17 cellular contexts compared by ENCODE assay signal in genomic region chr20:57162253-57162652, GRCh38.
DNase-seq lines count a peak whose midpoint lies in the region; ATAC-seq and TF ChIP-seq lines count a peak whose summit lies in the region.
"Had no signal": no experiment of that assay in that cellular context is flagged by ENCODE, and none has a peak within 500 bp of the region (broad histone marks: within the 10 kb centered on the region; RNA-seq: fewer than 3 reads in every experiment).

No MANE protein-coding gene starts in this region.

- no peak overlapping the region for H3K9ac ChIP-seq in smooth muscle cell (ENCODE audit: low read depth)
- H3K9ac ChIP-seq: SK-N-SH had no signal

- H3K9me3 ChIP-seq in smooth muscle cell (replicated peaks; ENCODE audit: low read depth): no peaks in the 10 kb centered on the region
- H3K9me3 ChIP-seq: SK-N-SH had no signal

- H3K4me2 ChIP-seq in smooth muscle cell: no peak overlapping the region
- H3K4me2 ChIP-seq: SK-N-SH had no signal

- H3K27me3 ChIP-seq in smooth muscle cell (ENCODE audit: low read depth): no peaks in the 10 kb centered on the region

- DNase-seq in Right ventricle myocardium inferior (ENCODE audit: missing footprints) (no peak), cardiac septum (ENCODE audit: low spot score) (no peak), left ventricle myocardium superior (peak; percentile 67), T-helper 9 cell (no peak), smooth muscle cell (lab: John Stamatoyannopoulos, UW; ENCODE audit: unreplicated experiment) (no peak)
- DNase-seq: DMS153, KBM-7, MV-4-11, NCI-H1105, NCI-H1436 treated with DMSO at 0.1 percent for 48 hours, NCI-H187 treated with DMSO at 0.1 percent for 48 hours, NCI-H526 treated with DMSO at 0.1 percent for 48 hours, SK-N-SH had no signal

- H3K4me3 ChIP-seq in smooth muscle cell: no peak overlapping the region

- intact Hi-C loops in Right ventricle myocardium inferior (cut with DNase I) (loop anchor here (2.0 to 5.0 kb wide), 2 partner anchors 70 to 99 kb away; no protein-coding TSS in a partner anchor), cardiac septum (cut with DNase I) (no loop called here), left ventricle myocardium superior (cut with micrococcal nuclease) (loop anchor here (10.0 kb wide), 1 partner anchor 93 kb away; no protein-coding TSS in a partner anchor)

- H3F3A ChIP-seq in smooth muscle cell (ENCODE audit: low read depth): no peaks in the 10 kb centered on the region

- H3K79me2 ChIP-seq in smooth muscle cell (ENCODE audit: low read depth): no peaks in the 10 kb centered on the region

- ATAC-seq in Right ventricle myocardium inferior (peak; percentile 83), esophagus mucosa (peak; percentile 27), left ventricle myocardium superior (peak; percentile 70), GM18505 (IDR thresholded peaks at IDR 0.05; ENCODE audit: unreplicated experiment) (no peak)
- ATAC-seq: Panc1 had no signal

- no peak overlapping the region for H3K27ac ChIP-seq in smooth muscle cell (ENCODE audit: low read depth)
- H3K27ac ChIP-seq: RWPE1 had no signal

- H3K36me3 ChIP-seq in smooth muscle cell (ENCODE audit: low read depth): no peaks in the 10 kb centered on the region

- no peak overlapping the region for H2AFZ ChIP-seq in smooth muscle cell (ENCODE audit: low read depth)

- WGBS in smooth muscle cell (ENCODE audit: low lambda C conversion rate): 89% methylated on average over 7 of the region's 7 CpGs

- peaks cover 3% of the 10 kb centered on the region for H3K4me1 ChIP-seq in smooth muscle cell (ENCODE audit: low read depth)

- TF ChIP-seq POLR2A in GM18505 (IDR thresholded peaks at IDR 0.05; ENCODE audit: borderline replicate concordance, extremely low read depth, insufficient read depth, insufficient read length): no peak

- no peaks in the 10 kb centered on the region for H4K20me1 ChIP-seq in smooth muscle cell (ENCODE audit: low read depth)

- TF ChIP-seq CTCF in smooth muscle cell (IDR thresholded peaks at IDR 0.05; ENCODE audit: borderline replicate concordance, insufficient read depth, poor library complexity, severe bottlenecking): no peak
